Comparison of ENCODE assay signal across 12 cellular contexts in genomic region chr5:71865202-71865601, GRCh38.
A peak's percentile ranks its signal among the peaks of the same experiment; 100 is the strongest.
DNase-seq lines count a peak whose midpoint lies in the region; ATAC-seq, FAIRE-seq and TF ChIP-seq lines count a peak whose summit lies in the region.
"Had no signal": no experiment of that assay in that cellular context is flagged by ENCODE, and none has a peak within 500 bp of the region (broad histone marks: within the 10 kb centered on the region; RNA-seq: fewer than 3 reads in every experiment).

No MANE protein-coding gene starts in this region.

- no peaks in the 10 kb centered on the region for H3K9me3 ChIP-seq in endothelial cell of umbilical vein (replicated peaks; ENCODE audit: control insufficient read depth, insufficient read depth, low read length)
- H3K9me3 ChIP-seq: gastrocnemius medialis had no signal

- no peaks in the 10 kb centered on the region for H3K36me3 ChIP-seq in endothelial cell of umbilical vein (ENCODE audit: control insufficient read depth in 2 of 2, extremely low read depth in 1 of 2, insufficient read depth in 2 of 2, low read length in 2 of 2)
- H3K36me3 ChIP-seq: gastrocnemius medialis, tibial artery had no signal

- no peaks in the 10 kb centered on the region for H3K9me1 ChIP-seq in endothelial cell of umbilical vein (replicated peaks; ENCODE audit: control insufficient read depth, extremely low read depth, insufficient read depth, low read length)

- intact Hi-C loops in endothelial cell of umbilical vein (cut with micrococcal nuclease), result no loop called here

- peaks cover 22 to 44% of the 10 kb centered on the region in 2 experiments for H3K27me3 ChIP-seq in endothelial cell of umbilical vein (ENCODE audit: control insufficient read depth in 2 of 2, insufficient read depth in 2 of 2, low read length in 2 of 2)
- H3K27me3 ChIP-seq: gastrocnemius medialis, tibial artery had no signal

- no peaks in the 10 kb centered on the region for H3K79me2 ChIP-seq in endothelial cell of umbilical vein (ENCODE audit: control insufficient read depth, insufficient read depth, low read length)

- CTCF ChIA-PET in endothelial cell of umbilical vein (lab: Charles Lee), result interaction anchor here (1.1 kb wide), 1 partner anchor 244 kb away, joined by 3 read pairs; no protein-coding TSS in a partner anchor

- dilution Hi-C loops in endothelial cell of umbilical vein (cut with MboI; ENCODE audit: extremely low pct_ligation_motif_present, low sequenced_read_pairs), result no loop called here

- no peak for TF ChIP-seq POLR2A in endothelial cell of umbilical vein (IDR thresholded peaks at IDR 0.05; ENCODE audit: low read depth, low read length)

- no peak for FAIRE-seq in endothelial cell of umbilical vein (lab: Jason Lieb, UNC)

- H3K9ac ChIP-seq in endothelial cell of umbilical vein (replicated peaks; ENCODE audit: extremely low read depth, insufficient read depth, low read length), result no peak overlapping the region

- no peak overlapping the region for H3K4me2 ChIP-seq in endothelial cell of umbilical vein (ENCODE audit: insufficient read depth, low read length)

- TF ChIP-seq CTCF in endothelial cell of umbilical vein (IDR thresholded peaks at IDR 0.05; ENCODE audit: extremely low read depth in 1 of 2, insufficient read depth in 1 of 2, low read depth in 1 of 2, low read length in 2 of 2) (no peak), omental fat pad (IDR thresholded peaks at IDR 0.05) (no peak)

- POLR2A ChIA-PET in endothelial cell of umbilical vein (lab: Charles Lee), result no interaction called here

- H3K4me1 ChIP-seq in endothelial cell of umbilical vein (ENCODE audit: control insufficient read depth, extremely low read depth, insufficient read depth, low read length), result no peaks in the 10 kb centered on the region
- H3K4me1 ChIP-seq: gastrocnemius medialis had no signal

- no peak overlapping the region for H2AFZ ChIP-seq in endothelial cell of umbilical vein (ENCODE audit: low read depth, low read length)

- no peaks in the 10 kb centered on the region for H4K20me1 ChIP-seq in endothelial cell of umbilical vein (replicated peaks; ENCODE audit: control insufficient read depth, extremely low read depth, insufficient read depth, low read length)

- no peak overlapping the region for H3K27ac ChIP-seq in endothelial cell of umbilical vein (ENCODE audit: insufficient read depth, low read depth, low read length)
- H3K27ac ChIP-seq: gastrocnemius medialis, tibial artery had no signal

- DNase-seq in EL (peak; percentile 85), RPMI7951 (ENCODE audit: low read depth) (peak; percentile 77), endothelial cell of umbilical vein (ENCODE audit: low read depth, low spot score) (peak; percentile 23), omental fat pad (ENCODE audit: low spot score) (no peak), mesenteric fat pad (ENCODE audit: low spot score) (no peak)
- no peak for DNase-seq in activated naive CD4-positive, alpha-beta T cell treated with Interleukin-2 at 50 U/mL for 16 hours
- no peak for DNase-seq in activated CD4-positive, alpha-beta T cell treated with anti-CD3 and anti-CD28 coated beads for 4 hours
- DNase-seq: gastrocnemius medialis, NCI-H1092, tibial artery had no signal

- ATAC-seq in omental fat pad (ENCODE audit: low FRiP score) (peak; percentile 82), HG03432 (IDR thresholded peaks at IDR 0.05; ENCODE audit: unreplicated experiment) (no peak)
- ATAC-seq: gastrocnemius medialis had no signal

- H3K4me3 ChIP-seq in endothelial cell of umbilical vein (replicated peaks in 1 of 3; ENCODE audit: insufficient read depth in 1 of 3, low read depth in 1 of 3, low read length in 3 of 3), result no peak overlapping the region
- H3K4me3 ChIP-seq: gastrocnemius medialis, lung, tibial artery had no signal

- BruUV-seq in endothelial cell of umbilical vein (replicated peaks; lab: Mats Ljungman, UMichigan), result no TSS peak

TF ChIP-seq in endothelial cell of umbilical vein, 7 proteins besides CTCF, POLR2A, EP300 and RAD21:
- TF ChIP-seq MYC (IDR thresholded peaks at IDR 0.05; ENCODE audit: low read depth, low read length) (no peak), GATA2 (IDR thresholded peaks at IDR 0.05; ENCODE audit: insufficient read depth, insufficient read length, low read depth, low read length) (no peak), FOS (IDR thresholded peaks at IDR 0.05; ENCODE audit: borderline replicate concordance, insufficient read depth, low read length) (peak; percentile 33)

Comparison
In these comparisons a context has a peak if more than half of its experiments do, and no peak if none do; other contexts are left out.
1. DNase-seq: peak in EL (single experiment), RPMI7951 (single experiment) and endothelial cell of umbilical vein (single experiment); none in omental fat pad (single experiment), activated naive CD4-positive, alpha-beta T cell treated with Interleukin-2 at 50 U/mL for 16 hours (single experiment), mesenteric fat pad (single experiment) and activated CD4-positive, alpha-beta T cell treated with anti-CD3 and anti-CD28 coated beads for 4 hours (0 of 2).